ENCODE assay signal across 1 cellular context in genomic region chr2:226684563-226684959, GRCh38.
TF ChIP-seq lines count a peak whose summit lies in the region.

No MANE protein-coding gene starts in this region.

TF ChIP-seq in SK-N-SH treated with all-trans-retinoic acid at 6 μM for 48 hours, 23 proteins besides CTCF, POLR2A, EP300 and RAD21 (continued from another document):
- TF ChIP-seq CSRNP3 (CRISPR knock-in tag; IDR thresholded peaks at IDR 0.05): no peak
